ENCODE assay signal across 10 cellular contexts in genomic region chr16:80559369-80559768, GRCh38. TPM values are rescaled to one million over a fixed set of nuclear protein-coding genes. Genes with fewer than 3 reads are reported as not detected.
"Had no signal": no experiment of that assay in that cellular context is flagged by ENCODE, and none has a peak within 500 bp of the region (broad histone marks: within the 10 kb centered on the region; RNA-seq: fewer than 3 reads in every experiment).

No MANE protein-coding gene starts in this region.

- H3K4me1 ChIP-seq: HAP-1 had no signal

- ATAC-seq: GM23338, HCT116 had no signal

- FAIRE-seq: H1, H54 had no signal

- H3K36me3 ChIP-seq: HAP-1 had no signal

- H3K27ac ChIP-seq: GM23248 had no signal

- H2AFZ ChIP-seq: GM23248, GM23338 had no signal

- H3K4me2 ChIP-seq: GM23338 had no signal

- DNase-seq: GM23248, GOT3, H7, H9, HFFc6 had no signal

- H3K9ac ChIP-seq: GM23248 had no signal

- H3K4me3 ChIP-seq: GM23248, GM23338, HAP-1 had no signal

- H3K9me3 ChIP-seq: HAP-1 had no signal

RNA-seq across cellular contexts. Expression of gene DYNLRB2, which starts 18.6 kb away (rescaled TPM):
- total RNA-seq: GM23248, GM23338, H1, H9 had no signal
- polyA plus RNA-seq: GM23248, GM23338, H1 had no signal
